21 cellular contexts compared by ENCODE assay signal in the genomic region with DNA sequence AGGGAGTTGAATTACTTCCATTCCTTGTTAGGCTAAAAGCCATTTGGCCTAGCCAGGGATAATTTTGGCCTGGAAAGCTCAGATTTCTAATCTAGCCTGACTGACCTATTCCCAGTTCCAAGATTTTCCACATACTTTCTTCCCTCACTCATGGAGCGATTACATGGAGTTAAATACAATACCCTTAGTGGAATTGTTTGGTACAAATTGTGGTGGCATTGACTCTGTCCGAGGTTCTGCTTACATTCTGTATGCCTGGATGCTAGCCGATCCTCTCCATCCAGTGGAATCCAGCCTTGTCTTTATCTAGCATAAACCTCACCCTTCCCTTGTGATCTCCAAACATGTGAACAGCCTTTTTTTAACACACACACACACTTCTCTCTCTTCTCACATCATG.
A peak's percentile ranks its signal among the peaks of the same experiment; 100 is the strongest.
DNase-seq lines count a peak whose midpoint lies in the region; TF ChIP-seq lines count a peak whose summit lies in the region.
"Had no signal": no experiment of that assay in that cellular context is flagged by ENCODE, and none has a peak within 500 bp of the region (broad histone marks: within the 10 kb centered on the region; RNA-seq: fewer than 3 reads in every experiment).

No MANE protein-coding gene starts in this region.

- no peak overlapping the region for H3K9ac ChIP-seq in parathyroid adenoma
- H3K9ac ChIP-seq: BLaER1 treated with 17β-estradiol and CSF1 and Interleukin-3, amounts not matched to agents 10 nM and 100 nM had no signal

- H2AFZ ChIP-seq in parathyroid adenoma = peak overlapping the region; percentile 56
- H2AFZ ChIP-seq: GM23338 had no signal

- no peaks in the 10 kb centered on the region for H3K27me3 ChIP-seq in parathyroid adenoma (ENCODE audit: control insufficient read depth, insufficient read depth, low read length)
- no peaks in the 10 kb centered on the region for H3K27me3 ChIP-seq in tibial nerve
- H3K27me3 ChIP-seq: BE2C; BLaER1 treated with 17β-estradiol and CSF1 and Interleukin-3, amounts not matched to agents 10 nM and 100 nM had no signal

- no peaks in the 10 kb centered on the region for H3K79me2 ChIP-seq in parathyroid adenoma

- H3K36me3 ChIP-seq in parathyroid adenoma (ENCODE audit: control insufficient read depth, insufficient read depth, low read length) (no peaks in the 10 kb centered on the region), tibial nerve (no peaks in the 10 kb centered on the region)
- H3K36me3 ChIP-seq: BE2C; BLaER1 treated with 17β-estradiol and CSF1 and Interleukin-3, amounts not matched to agents 10 nM and 100 nM; HAP-1 had no signal

- DNase-seq in EH (ENCODE audit: low read depth) (peak; percentile 29), LHCN-M2 (ENCODE audit: low read depth) (peak; percentile 5), foreskin melanocyte (peak; percentile 22), coronary artery (ENCODE audit: low spot score) (no peak), NCI-H1694 (lab: John Stamatoyannopoulos, UW) (no peak), tibial nerve (ENCODE audit: low spot score in 2 of 2) (no peak)
- no peak for DNase-seq in activated naive CD4-positive, alpha-beta T cell treated with anti-CD3 and anti-CD28 coated beads, Interleukin-2, amount 50 U/mL, for 16 hours
- DNase-seq: 8988T; ACHN; AML-193; BE2C; CD4-positive, alpha-beta T cell; CD8-positive, alpha-beta memory T cell; DMS 273 treated with DMSO at 0.1 percent for 48 hours; DMS79; GF-D8 had no signal

- H3K4me1 ChIP-seq in parathyroid adenoma (no peaks in the 10 kb centered on the region), tibial nerve (no peaks in the 10 kb centered on the region)
- H3K4me1 ChIP-seq: A549; BE2C; BLaER1 treated with 17β-estradiol and CSF1 and Interleukin-3, amounts not matched to agents 10 nM and 100 nM; HAP-1 had no signal

- TF ChIP-seq CTCF in parathyroid adenoma (IDR thresholded peaks at IDR 0.05) = no peak
- no peak for TF ChIP-seq CTCF in coronary artery (IDR thresholded peaks at IDR 0.05)
- no peak for TF ChIP-seq CTCF in tibial nerve (IDR thresholded peaks at IDR 0.05)

- H3K4me3 ChIP-seq in parathyroid adenoma (ENCODE audit: low read depth, low read length) = no peak overlapping the region
- no peak overlapping the region for H3K4me3 ChIP-seq in coronary artery
- H3K4me3 ChIP-seq in tibial nerve = no peak overlapping the region
- H3K4me3 ChIP-seq: A549; BLaER1 treated with 17β-estradiol and CSF1 and Interleukin-3, amounts not matched to agents 10 nM and 100 nM; GM23338; HAP-1 had no signal

- no peak for TF ChIP-seq POLR2A in tibial nerve (IDR thresholded peaks at IDR 0.05)

- H3K27ac ChIP-seq in parathyroid adenoma = no peak overlapping the region
- no peak overlapping the region for H3K27ac ChIP-seq in coronary artery
- H3K27ac ChIP-seq in tibial nerve = no peak overlapping the region
- H3K27ac ChIP-seq: A549; BLaER1 treated with 17β-estradiol and CSF1 and Interleukin-3, amounts not matched to agents 10 nM and 100 nM had no signal

- no peak for TF ChIP-seq EP300 in tibial nerve (IDR thresholded peaks at IDR 0.05)

- no peak overlapping the region for H3K4me2 ChIP-seq in parathyroid adenoma (ENCODE audit: low read length)
- H3K4me2 ChIP-seq: A549; BLaER1 treated with 17β-estradiol and CSF1 and Interleukin-3, amounts not matched to agents 10 nM and 100 nM; GM23338 had no signal

- WGBS in tibial nerve, 2 donors = 53 to 65% methylated on average over 3 of the region's 3 CpGs

- H3K9me3 ChIP-seq in parathyroid adenoma (ENCODE audit: control insufficient read depth, low read length) = no peaks in the 10 kb centered on the region
- H3K9me3 ChIP-seq in tibial nerve = no peaks in the 10 kb centered on the region
- H3K9me3 ChIP-seq: A549, BE2C, HAP-1 had no signal

Comparison
In these comparisons a context has a peak if more than half of its experiments do, and no peak if none do; other contexts are left out.
1. DNase-seq: peak in EH (single experiment), LHCN-M2 (single experiment) and foreskin melanocyte (single experiment); none in coronary artery (single experiment), NCI-H1694 (single experiment), tibial nerve (0 of 2) and activated naive CD4-positive, alpha-beta T cell treated with anti-CD3 and anti-CD28 coated beads, Interleukin-2, amount 50 U/mL, for 16 hours (single experiment).